In genomic region chr10:128463991-128464755, GRCh38 we compare ENCODE assay signal across 9 cellular contexts.
DNase-seq lines count a peak whose midpoint lies in the region; ATAC-seq, FAIRE-seq and TF ChIP-seq lines count a peak whose summit lies in the region.
"Had no signal": no experiment of that assay in that cellular context is flagged by ENCODE, and none has a peak within 500 bp of the region (broad histone marks: within the 10 kb centered on the region; RNA-seq: fewer than 3 reads in every experiment).

No MANE protein-coding gene starts in this region.

- no peaks in the 10 kb centered on the region for H4K20me1 ChIP-seq in endothelial cell of umbilical vein (replicated peaks; ENCODE audit: control insufficient read depth, extremely low read depth, insufficient read depth, low read length)

- dilution Hi-C loops in endothelial cell of umbilical vein (cut with MboI; ENCODE audit: extremely low pct_ligation_motif_present, low sequenced_read_pairs) = no loop called here

- H3K27ac ChIP-seq in endothelial cell of umbilical vein (ENCODE audit: insufficient read depth, low read depth, low read length) (no peak overlapping the region), ovary (no peak overlapping the region)
- H3K27ac ChIP-seq: 22Rv1 had no signal

- DNase-seq in DMS 273 (lab: John Stamatoyannopoulos, UW; ENCODE audit: unreplicated experiment) (peak; percentile 21), DMS 273 treated with DMSO at 0.1 percent for 48 hours (lab: John Stamatoyannopoulos, UW) (no peak), NCI-H345 (lab: John Stamatoyannopoulos, UW) (peak; percentile 33), endothelial cell of umbilical vein (ENCODE audit: low read depth, low spot score) (peak; percentile 44), ovary (peak in 3 of 5 donors; percentile 27 to 33 (median 29)), putamen (ENCODE audit: low spot score) (no peak)

- H3K79me2 ChIP-seq in endothelial cell of umbilical vein (ENCODE audit: control insufficient read depth, insufficient read depth, low read length) = no peaks in the 10 kb centered on the region

- H3K9ac ChIP-seq in endothelial cell of umbilical vein (replicated peaks; ENCODE audit: extremely low read depth, insufficient read depth, low read length) = no peak overlapping the region

- TF ChIP-seq CTCF in endothelial cell of umbilical vein (IDR thresholded peaks at IDR 0.05; ENCODE audit: extremely low read depth in 1 of 2, insufficient read depth in 1 of 2, low read depth in 1 of 2, low read length in 2 of 2) (no peak), ovary (IDR thresholded peaks at IDR 0.05) (no peak)

- TF ChIP-seq EP300 in ovary (IDR thresholded peaks at IDR 0.05) = no peak

- POLR2A ChIA-PET in endothelial cell of umbilical vein (lab: Charles Lee) = no interaction called here

- TF ChIP-seq POLR2A in endothelial cell of umbilical vein (IDR thresholded peaks at IDR 0.05; ENCODE audit: low read depth, low read length) (no peak), ovary (IDR thresholded peaks at IDR 0.05) (no peak)

- no peak overlapping the region for H2AFZ ChIP-seq in endothelial cell of umbilical vein (ENCODE audit: low read depth, low read length)

- H3K9me1 ChIP-seq in endothelial cell of umbilical vein (replicated peaks; ENCODE audit: control insufficient read depth, extremely low read depth, insufficient read depth, low read length) = no peaks in the 10 kb centered on the region

- H3K4me2 ChIP-seq in endothelial cell of umbilical vein (ENCODE audit: insufficient read depth, low read length) = no peak overlapping the region

- H3K4me3 ChIP-seq in endothelial cell of umbilical vein (replicated peaks in 1 of 3; ENCODE audit: insufficient read depth in 1 of 3, low read depth in 1 of 3, low read length in 3 of 3) (no peak overlapping the region), ovary (no peak overlapping the region)

- 44 to 77% (median 65%) methylated on average over 4 of the region's 4 CpGs for whole genome bisulfite sequencing in ovary, 3 donors

- H3K9me3 ChIP-seq in endothelial cell of umbilical vein (replicated peaks; ENCODE audit: control insufficient read depth, insufficient read depth, low read length) (peaks cover 5% of the 10 kb centered on the region), ovary (no peaks in the 10 kb centered on the region)

- ATAC-seq in HG03439 (IDR thresholded peaks at IDR 0.05; ENCODE audit: unreplicated experiment) = no peak
- no peak for ATAC-seq in HG02763 (IDR thresholded peaks at IDR 0.05; ENCODE audit: unreplicated experiment)

- CTCF ChIA-PET in endothelial cell of umbilical vein (lab: Charles Lee) = no interaction called here

- intact Hi-C loops in endothelial cell of umbilical vein (cut with micrococcal nuclease) = no loop called here
- intact Hi-C loops in ovary (cut with DNase I) = loop anchor here in 1 of 4 donors (5.0 kb wide), 1 partner anchor 1217 kb away; no protein-coding TSS in a partner anchor

- peak; percentile 66 for FAIRE-seq in endothelial cell of umbilical vein (lab: Jason Lieb, UNC)

- H3K4me1 ChIP-seq in endothelial cell of umbilical vein (ENCODE audit: control insufficient read depth, extremely low read depth, insufficient read depth, low read length) (no peaks in the 10 kb centered on the region), ovary (ENCODE audit: insufficient read depth) (no peaks in the 10 kb centered on the region)

- BruUV-seq in endothelial cell of umbilical vein (replicated peaks; lab: Mats Ljungman, UMichigan) = no TSS peak

- H3K27me3 ChIP-seq in endothelial cell of umbilical vein (ENCODE audit: control insufficient read depth in 2 of 2, insufficient read depth in 2 of 2, low read length in 2 of 2) (no peaks in the 10 kb centered on the region), ovary (no peaks in the 10 kb centered on the region)

- H3K36me3 ChIP-seq in endothelial cell of umbilical vein (ENCODE audit: control insufficient read depth in 2 of 2, extremely low read depth in 1 of 2, insufficient read depth in 2 of 2, low read length in 2 of 2) (no peaks in the 10 kb centered on the region), ovary (no peaks in the 10 kb centered on the region)

TF ChIP-seq in endothelial cell of umbilical vein, 7 proteins besides CTCF, POLR2A, EP300 and RAD21:
- TF ChIP-seq MAX (IDR thresholded peaks at IDR 0.05; ENCODE audit: insufficient read depth, insufficient read length) = no peak
- no peak for TF ChIP-seq GATA2 (IDR thresholded peaks at IDR 0.05; ENCODE audit: insufficient read depth, insufficient read length, low read depth, low read length)
- no peak for TF ChIP-seq FOS (IDR thresholded peaks at IDR 0.05; ENCODE audit: borderline replicate concordance, insufficient read depth, low read length)
- TF ChIP-seq MYC (IDR thresholded peaks at IDR 0.05; ENCODE audit: low read depth, low read length) = no peak
- no peak for TF ChIP-seq EZH2 (IDR thresholded peaks at IDR 0.05; ENCODE audit: borderline replicate concordance, low read depth, low read length, severe bottlenecking)
- no peak for TF ChIP-seq POLR2AphosphoS5 (IDR thresholded peaks at IDR 0.05; ENCODE audit: insufficient read depth, low read depth, low read length)
- TF ChIP-seq JUN (IDR thresholded peaks at IDR 0.05; ENCODE audit: borderline replicate concordance, insufficient read depth, insufficient read length, low read depth) = no peak
TF ChIP-seq in endothelial cell of umbilical vein: peak in this region for 0.

Comparison
In these comparisons a context has a peak if more than half of its experiments do, and no peak if none do; other contexts are left out.
1. DNase-seq: peak in DMS 273 (single experiment), NCI-H345 (single experiment), endothelial cell of umbilical vein (single experiment) and ovary (3 of 5); none in DMS 273 treated with DMSO at 0.1 percent for 48 hours (single experiment) and putamen (single experiment).